Comparison of ENCODE assay signal across 20 cellular contexts in genomic region chr2:72157871-72158771, GRCh38. TPM values are rescaled to one million over a fixed set of nuclear protein-coding genes. Genes with fewer than 3 reads are reported as not detected.
DNase-seq lines count a peak whose midpoint lies in the region; ATAC-seq, FAIRE-seq and TF ChIP-seq lines count a peak whose summit lies in the region.
"Had no signal": no experiment of that assay in that cellular context is flagged by ENCODE, and none has a peak within 500 bp of the region (broad histone marks: within the 10 kb centered on the region; RNA-seq: fewer than 3 reads in every experiment).

No MANE protein-coding gene starts in this region.

- CTCF ChIA-PET in SK-N-SH (lab: Yijun Ruan, JAX), result interaction anchor here (0.9 to 9.0 kb wide), 4 partner anchors 9 to 648 kb away, joined by 3 to 87 read pairs (median 22); partner anchors contain the start of gene CYP26B1

- no peak overlapping the region for H2AFZ ChIP-seq in SK-N-SH (ENCODE audit: low read depth)

- no peaks in the 10 kb centered on the region for H3K79me2 ChIP-seq in SK-N-SH (ENCODE audit: insufficient read depth)

- intact Hi-C loops in left cardiac atrium (cut with DNase I), result loop anchor here in 1 of 2 donors (10.0 kb wide), 1 partner anchor 417 kb away; no protein-coding TSS in a partner anchor

- H3K9me2 ChIP-seq in SK-N-SH, result no peaks in the 10 kb centered on the region

- no peaks in the 10 kb centered on the region for H3K9me3 ChIP-seq in right atrium auricular region
- no peaks in the 10 kb centered on the region for H3K9me3 ChIP-seq in endodermal cell (ENCODE audit: control insufficient read depth, low read length)
- no peaks in the 10 kb centered on the region for H3K9me3 ChIP-seq in SK-N-SH

- no peak overlapping the region for H3K4me2 ChIP-seq in SK-N-SH

- H4K20me1 ChIP-seq in SK-N-SH (ENCODE audit: insufficient read depth), result no peaks in the 10 kb centered on the region

- peaks cover 22% of the 10 kb centered on the region for H3K27me3 Mint-ChIP-seq in endodermal cell (ENCODE audit: insufficient read depth)
- peaks cover 58% of the 10 kb centered on the region for H3K27me3 Mint-ChIP-seq in neural crest cell (ENCODE audit: low read depth)

- TF ChIP-seq RAD21 in SK-N-SH (IDR thresholded peaks at IDR 0.05; ENCODE audit: low read length), result no peak

- no peak for FAIRE-seq in D721Med (lab: Jason Lieb, UNC)
- FAIRE-seq: A204.1 had no signal

- H3K4me3 Mint-ChIP-seq in endodermal cell (no peak overlapping the region), neural crest cell (no peak overlapping the region)
- H3K4me3 Mint-ChIP-seq: H9, HFFc6 had no signal

- H3K27ac ChIP-seq in right atrium auricular region (no peak overlapping the region), endodermal cell (ENCODE audit: low read depth, low read length) (no peak overlapping the region), SK-N-SH (ENCODE audit: low read depth in 2 of 2, low read length in 1 of 2) (no peak overlapping the region)

- no peak overlapping the region for H3K4me3 ChIP-seq in right atrium auricular region
- H3K4me3 ChIP-seq in endodermal cell (ENCODE audit: low read length), result no peak overlapping the region
- H3K4me3 ChIP-seq in SK-N-SH (ENCODE audit: low read depth in 2 of 2, low read length in 1 of 2), result no peak overlapping the region

- POLR2A ChIA-PET in SK-N-SH (lab: Yijun Ruan, JAX), result no interaction called here

- H3K4me1 Mint-ChIP-seq in endodermal cell, result no peaks in the 10 kb centered on the region
- peaks cover 15% of the 10 kb centered on the region for H3K4me1 Mint-ChIP-seq in neural crest cell
- H3K4me1 Mint-ChIP-seq: IgD-negative memory B cell had no signal

- H3K4me1 ChIP-seq in right atrium auricular region (no peaks in the 10 kb centered on the region), endodermal cell (ENCODE audit: control insufficient read depth, insufficient read depth, low read length) (no peaks in the 10 kb centered on the region), SK-N-SH (ENCODE audit: control insufficient read depth in 1 of 2, insufficient read depth in 2 of 2, low read depth in 1 of 2, low read length in 1 of 2) (no peaks in the 10 kb centered on the region)

- H3K27me3 ChIP-seq in right atrium auricular region (no peaks in the 10 kb centered on the region), endodermal cell (ENCODE audit: control insufficient read depth, insufficient read depth, low read length, poor library complexity, severe bottlenecking) (peaks cover 6% of the 10 kb centered on the region), SK-N-SH (ENCODE audit: insufficient read depth) (no peaks in the 10 kb centered on the region; the same call in 1 of the 2 replicates)

- H3K9ac ChIP-seq in endodermal cell (ENCODE audit: extremely low read depth, low read length, poor library complexity, severe bottlenecking) (no peak overlapping the region), SK-N-SH (no peak overlapping the region)

- H3K36me3 Mint-ChIP-seq in endodermal cell (ENCODE audit: low read depth) (no peaks in the 10 kb centered on the region), neural crest cell (ENCODE audit: low read depth) (no peaks in the 10 kb centered on the region)

- H3K27ac Mint-ChIP-seq in endodermal cell (no peak overlapping the region), neural crest cell (ENCODE audit: unreplicated experiment) (peak overlapping the region; percentile 44)
- H3K27ac Mint-ChIP-seq: H9, HFFc6, IgD-negative memory B cell had no signal

- TF ChIP-seq EP300 in SK-N-SH (IDR thresholded peaks at IDR 0.05; ENCODE audit: borderline replicate concordance in 1 of 2, low read depth in 1 of 2, low read length in 1 of 2), result no peak

- H3F3A ChIP-seq in SK-N-SH (replicated peaks; ENCODE audit: insufficient read depth), result no peaks in the 10 kb centered on the region

- DNase-seq in right atrium auricular region (ENCODE audit: low spot score) (peak; percentile 51), left cardiac atrium (no peak), endodermal cell (peak; percentile 41), neural crest cell (ENCODE audit: low read depth, low spot score) (no peak), NK-92 (lab: John Stamatoyannopoulos, UW; ENCODE audit: unreplicated experiment) (no peak), SK-N-SH (no peak), D721Med (ENCODE audit: insufficient read length, low spot score) (no peak)
- DNase-seq: DMS79, H9, HFFc6, NCI-H1048, NCI-H1417 treated with DMSO at 0.1 percent for 48 hours, NCI-H187, NCI-H446, NCI-H526, PC-3, SHP77 had no signal

- no peaks in the 10 kb centered on the region for H3K36me3 ChIP-seq in right atrium auricular region
- H3K36me3 ChIP-seq in endodermal cell (ENCODE audit: control insufficient read depth, insufficient read depth, low read length), result no peaks in the 10 kb centered on the region
- H3K36me3 ChIP-seq in SK-N-SH (replicated peaks in 1 of 2; ENCODE audit: control insufficient read depth in 1 of 2, insufficient read depth in 2 of 2, low read length in 1 of 2), result no peaks in the 10 kb centered on the region

- no peak for ATAC-seq in left cardiac atrium
- no peak for ATAC-seq in GM19467 (IDR thresholded peaks at IDR 0.05; ENCODE audit: unreplicated experiment)
- ATAC-seq: PC-3 had no signal

- no peaks in the 10 kb centered on the region for H3K9me3 Mint-ChIP-seq in endodermal cell
- H3K9me3 Mint-ChIP-seq in neural crest cell, result no peaks in the 10 kb centered on the region
- H3K9me3 Mint-ChIP-seq: H9, HFFc6 had no signal

- TF ChIP-seq CTCF in right atrium auricular region (IDR thresholded peaks at IDR 0.05), result no peak
- TF ChIP-seq CTCF in endodermal cell (conservative IDR thresholded peaks at IDR 0.05), result no peak
- no peak for TF ChIP-seq CTCF in neural crest cell (conservative IDR thresholded peaks at IDR 0.05)
- no peak for TF ChIP-seq CTCF in SK-N-SH (IDR thresholded peaks at IDR 0.05)
- TF ChIP-seq CTCF in D721Med (IDR thresholded peaks at IDR 0.05; ENCODE audit: insufficient read depth, missing control alignments), result no peak

- WGBS in endodermal cell (ENCODE audit: insufficient coverage in 1 of 2, insufficient read length in 1 of 2), 2 experiments, result 93 to 100% methylated on average over 1 to 8 of the region's 8 CpGs
- WGBS in SK-N-SH (ENCODE audit: low lambda C conversion rate), result 91% methylated on average over 5 of the region's 8 CpGs

TF ChIP-seq in SK-N-SH, 30 proteins besides CTCF, POLR2A, EP300 and RAD21 (continues in another document):
- TF ChIP-seq NRF1 (IDR thresholded peaks at IDR 0.05; ENCODE audit: low read depth, low read length) (no peak), SIN3A (IDR thresholded peaks at IDR 0.05; ENCODE audit: borderline replicate concordance, low read depth, low read length) (no peak), POLR2AphosphoS5 (IDR thresholded peaks at IDR 0.05; ENCODE audit: low read depth, low read length) (no peak), TCF12 (IDR thresholded peaks at IDR 0.05) (no peak), CHD2 (IDR thresholded peaks at IDR 0.05; ENCODE audit: low read length, partially characterized antibody) (no peak), GATA2 (CRISPR knock-in tag; IDR thresholded peaks at IDR 0.05) (no peak), TAF1 (IDR thresholded peaks at IDR 0.05; ENCODE audit: borderline replicate concordance, low read depth, low read length) (no peak), RFX5 (IDR thresholded peaks at IDR 0.05; ENCODE audit: low read length) (no peak), RXRA (IDR thresholded peaks at IDR 0.05; ENCODE audit: borderline replicate concordance, low read depth) (no peak), JUND (IDR thresholded peaks at IDR 0.05) (no peak), FOXM1 (IDR thresholded peaks at IDR 0.05; ENCODE audit: low read depth) (no peak), SMC3 (IDR thresholded peaks at IDR 0.05; ENCODE audit: low read depth, low read length) (no peak), PBX3 (IDR thresholded peaks at IDR 0.05) (no peak)
- TF ChIP-seq, protein P1, sequence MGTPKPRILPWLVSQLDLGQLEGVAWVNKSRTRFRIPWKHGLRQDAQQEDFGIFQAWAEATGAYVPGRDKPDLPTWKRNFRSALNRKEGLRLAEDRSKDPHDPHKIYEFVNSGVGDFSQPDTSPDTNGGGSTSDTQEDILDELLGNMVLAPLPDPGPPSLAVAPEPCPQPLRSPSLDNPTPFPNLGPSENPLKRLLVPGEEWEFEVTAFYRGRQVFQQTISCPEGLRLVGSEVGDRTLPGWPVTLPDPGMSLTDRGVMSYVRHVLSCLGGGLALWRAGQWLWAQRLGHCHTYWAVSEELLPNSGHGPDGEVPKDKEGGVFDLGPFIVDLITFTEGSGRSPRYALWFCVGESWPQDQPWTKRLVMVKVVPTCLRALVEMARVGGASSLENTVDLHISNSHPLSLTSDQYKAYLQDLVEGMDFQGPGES (IDR thresholded peaks at IDR 0.05; ENCODE audit: low read depth, low read length), result no peak
- TF ChIP-seq, protein P2, sequence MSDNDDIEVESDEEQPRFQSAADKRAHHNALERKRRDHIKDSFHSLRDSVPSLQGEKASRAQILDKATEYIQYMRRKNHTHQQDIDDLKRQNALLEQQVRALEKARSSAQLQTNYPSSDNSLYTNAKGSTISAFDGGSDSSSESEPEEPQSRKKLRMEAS (IDR thresholded peaks at IDR 0.05; ENCODE audit: low read depth), result no peak

RNA-seq across cellular contexts. Expression of gene CYP26B1, which starts 10.5 kb away (rescaled TPM):
- total RNA-seq in right atrium auricular region (10 to 100 TPM in 1 of 2 donors, 1 to 10 TPM in 1; 2.5 to 12.8 TPM), left cardiac atrium (10 to 100 TPM in 1 of 2 donors, 1 to 10 TPM in 1; 8.5 to 21.0 TPM), endodermal cell (under 1 TPM; 0.09 to 0.91 TPM), neural crest cell (15.4 and 16.4 TPM in 2 replicates)
- polyA plus RNA-seq in endodermal cell (2013, experiment 1 of 2), result 8.0 TPM
- 7.7 TPM for polyA plus RNA-seq in endodermal cell (2013, experiment 2 of 2)
- polyA plus RNA-seq in SK-N-SH (2012; rRNA removed), result 0.26 and 0.33 TPM in 2 replicates
- 0.18 TPM in 2 replicates for polyA plus RNA-seq in SK-N-SH (2012; cell fraction: cytosol; rRNA removed)
- polyA plus RNA-seq in SK-N-SH (2012; cell fraction: nucleus; rRNA removed), result 0.83 and 0.92 TPM in 2 replicates
- polyA plus RNA-seq: IgD-negative memory B cell had no signal

Comparison
In these comparisons a context has a peak if more than half of its experiments do, and no peak if none do; other contexts are left out.
1. DNase-seq: peak in right atrium auricular region (single experiment) and endodermal cell (single experiment); none in left cardiac atrium (single experiment), neural crest cell (single experiment), NK-92 (single experiment), SK-N-SH (single experiment) and D721Med (single experiment).